Comparison of ENCODE assay signal across 18 cellular contexts in genomic region chr5:119179857-119180641, GRCh38.
DNase-seq lines count a peak whose midpoint lies in the region; ATAC-seq, FAIRE-seq and TF ChIP-seq lines count a peak whose summit lies in the region.
"Had no signal": no experiment of that assay in that cellular context is flagged by ENCODE, and none has a peak within 500 bp of the region (broad histone marks: within the 10 kb centered on the region; RNA-seq: fewer than 3 reads in every experiment).

No MANE protein-coding gene starts in this region.

- H4K20me1 ChIP-seq in SK-N-SH (ENCODE audit: insufficient read depth) (no peaks in the 10 kb centered on the region), fibroblast of lung (ENCODE audit: control insufficient read depth, extremely low read depth, insufficient read depth, low read length) (no peaks in the 10 kb centered on the region)

- H3K27ac ChIP-seq in SK-N-SH (ENCODE audit: low read depth in 2 of 2, low read length in 1 of 2) (no peak overlapping the region), fibroblast of lung (ENCODE audit: insufficient read depth, low read length) (no peak overlapping the region), substantia nigra (ENCODE audit: low read depth, low read length, poor library complexity, severe bottlenecking) (peak overlapping the region; percentile 26)
- H3K27ac ChIP-seq: 22Rv1, gastroesophageal sphincter, HL-60 had no signal

- H3K4me3 ChIP-seq in SK-N-SH (ENCODE audit: low read depth in 2 of 2, low read length in 1 of 2) (no peak overlapping the region), fibroblast of lung (replicated peaks in 1 of 4; ENCODE audit: control extremely low read depth in 1 of 4, insufficient read depth in 1 of 4, low read depth in 3 of 4, low read length in 4 of 4) (no peak overlapping the region)
- H3K4me3 ChIP-seq: gastroesophageal sphincter had no signal

- TF ChIP-seq CTCF in SK-N-SH (IDR thresholded peaks at IDR 0.05), result no peak
- no peak for TF ChIP-seq CTCF in fibroblast of lung (conservative IDR thresholded peaks at IDR 0.05 in 1 of 2, IDR thresholded peaks at IDR 0.05 in 1 of 2; ENCODE audit: low read depth in 1 of 2, low read length in 2 of 2)

- POLR2A ChIA-PET in SK-N-SH (lab: Yijun Ruan, JAX), result no interaction called here

- in situ Hi-C loops in G401 (cut with HindIII; ENCODE audit: low sequenced_read_pairs), result no loop called here

- WGBS in SK-N-SH (ENCODE audit: low lambda C conversion rate), result 86% methylated on average over 1 of the region's 1 CpG

- H3K9ac ChIP-seq in SK-N-SH, result no peak overlapping the region
- H3K9ac ChIP-seq in fibroblast of lung (ENCODE audit: insufficient read depth, low read length), result no peak overlapping the region

- DNase-seq in SK-N-SH (no peak), RPMI7951 (ENCODE audit: low read depth) (peak; percentile 15), fibroblast of lung (ENCODE audit: low read depth in 2 of 2) (peak; percentile 9 to 39), substantia nigra (lab: John Stamatoyannopoulos, UW) (no peak), RCC 7860 (ENCODE audit: low spot score) (no peak), DMS79 treated with DMSO at 0.1 percent for 48 hours (lab: John Stamatoyannopoulos, UW) (no peak), G401 (ENCODE audit: low spot score) (no peak)
- DNase-seq: activated CD8-positive, alpha-beta memory T cell treated with anti-CD3 and anti-CD28 coated beads for 24 hours; C1 segment of cervical spinal cord; DMS153; naive thymus-derived CD8-positive, alpha-beta T cell; NCI-H2029 treated with DMSO at 0.1 percent for 48 hours; NCI-H526; stimulated activated naive B cell treated with anti-CD40 and anti-IgM and Interleukin-4, amounts not matched to agents 10 μg/mL and 1 μg/mL and 100 μg/mL, for 72 hours had no signal

- no peak for TF ChIP-seq EP300 in SK-N-SH (IDR thresholded peaks at IDR 0.05; ENCODE audit: borderline replicate concordance in 1 of 2, low read depth in 1 of 2, low read length in 1 of 2)

- CTCF ChIA-PET in SK-N-SH (lab: Yijun Ruan, JAX), result interaction anchor here (0.6 kb wide), 1 partner anchor 21 kb away, joined by 4 read pairs; no protein-coding TSS in a partner anchor

- ATAC-seq in SK-N-SH treated with all-trans-retinoic acid at 6 μM for 48 hours, result no peak
- ATAC-seq: gastroesophageal sphincter; naive thymus-derived CD8-positive, alpha-beta T cell had no signal

- H3K9me3 ChIP-seq in SK-N-SH, result no peaks in the 10 kb centered on the region
- no peaks in the 10 kb centered on the region for H3K9me3 ChIP-seq in fibroblast of lung (ENCODE audit: control insufficient read depth, insufficient read depth, low read depth, low read length)
- H3K9me3 ChIP-seq: gastroesophageal sphincter had no signal

- no peaks in the 10 kb centered on the region for H3K9me2 ChIP-seq in SK-N-SH

- peaks cover 5 to 10% of the 10 kb centered on the region in 2 experiments for H3K36me3 ChIP-seq in SK-N-SH (replicated peaks in 1 of 2; ENCODE audit: control insufficient read depth in 1 of 2, insufficient read depth in 2 of 2, low read length in 1 of 2)
- no peaks in the 10 kb centered on the region for H3K36me3 ChIP-seq in fibroblast of lung (ENCODE audit: control insufficient read depth, insufficient read depth, low read length)

- no peak for TF ChIP-seq RAD21 in SK-N-SH (IDR thresholded peaks at IDR 0.05; ENCODE audit: low read length)

- H3K79me2 ChIP-seq in SK-N-SH (ENCODE audit: insufficient read depth), result no peaks in the 10 kb centered on the region
- H3K79me2 ChIP-seq in fibroblast of lung (ENCODE audit: control insufficient read depth, insufficient read depth, low read length), result no peaks in the 10 kb centered on the region

- H3K4me2 ChIP-seq in SK-N-SH, result no peak overlapping the region
- no peak overlapping the region for H3K4me2 ChIP-seq in fibroblast of lung (ENCODE audit: extremely low read depth, insufficient read depth, low read length)

- no peaks in the 10 kb centered on the region for H3K27me3 ChIP-seq in SK-N-SH (ENCODE audit: insufficient read depth)
- H3K27me3 ChIP-seq in fibroblast of lung (ENCODE audit: control insufficient read depth, insufficient read depth, low read length), result no peaks in the 10 kb centered on the region
- H3K27me3 ChIP-seq: gastroesophageal sphincter had no signal

- H2AFZ ChIP-seq in SK-N-SH (ENCODE audit: low read depth), result no peak overlapping the region
- no peak overlapping the region for H2AFZ ChIP-seq in fibroblast of lung (ENCODE audit: low read length)

- H3F3A ChIP-seq in SK-N-SH (replicated peaks; ENCODE audit: insufficient read depth), result peaks cover 10% of the 10 kb centered on the region

- FAIRE-seq in RCC 7860 (lab: Jason Lieb, UNC), result no peak

- H3K4me1 ChIP-seq in SK-N-SH (ENCODE audit: control insufficient read depth in 1 of 2, insufficient read depth in 2 of 2, low read depth in 1 of 2, low read length in 1 of 2), result no peaks in the 10 kb centered on the region
- no peaks in the 10 kb centered on the region for H3K4me1 ChIP-seq in fibroblast of lung (ENCODE audit: control insufficient read depth, extremely low read depth, insufficient read depth, low read length)
- H3K4me1 ChIP-seq: gastroesophageal sphincter had no signal

TF ChIP-seq in SK-N-SH, 30 proteins besides CTCF, POLR2A, EP300 and RAD21:
- TF ChIP-seq JUND (IDR thresholded peaks at IDR 0.05) (0 out of 2 replicates have a peak, but pooled peaks have one; percentile 19), POLR2AphosphoS5 (IDR thresholded peaks at IDR 0.05; ENCODE audit: low read depth, low read length) (no peak)
TF ChIP-seq in SK-N-SH: peak in this region for 1.

TF ChIP-seq in SK-N-SH treated with all-trans-retinoic acid at 6 μM for 48 hours, 23 proteins besides CTCF, POLR2A, EP300 and RAD21 (continues in another document):
- TF ChIP-seq POU6F1 (CRISPR knock-in tag; IDR thresholded peaks at IDR 0.05; ENCODE audit: borderline replicate concordance, low read depth) (no peak), ARNTL (CRISPR knock-in tag; IDR thresholded peaks at IDR 0.05; ENCODE audit: borderline replicate concordance, low read depth) (no peak), ESRRG (CRISPR knock-in tag; IDR thresholded peaks at IDR 0.05) (no peak), ZFP30 (CRISPR knock-in tag; IDR thresholded peaks at IDR 0.05) (no peak), ISL1 (CRISPR knock-in tag; IDR thresholded peaks at IDR 0.05) (no peak), ZFP3 (CRISPR knock-in tag; IDR thresholded peaks at IDR 0.05) (no peak), ZNF565 (CRISPR knock-in tag; conservative IDR thresholded peaks at IDR 0.05; ENCODE audit: low read depth) (no peak), RARB (CRISPR knock-in tag; IDR thresholded peaks at IDR 0.05) (no peak)
- TF ChIP-seq, protein P1, sequence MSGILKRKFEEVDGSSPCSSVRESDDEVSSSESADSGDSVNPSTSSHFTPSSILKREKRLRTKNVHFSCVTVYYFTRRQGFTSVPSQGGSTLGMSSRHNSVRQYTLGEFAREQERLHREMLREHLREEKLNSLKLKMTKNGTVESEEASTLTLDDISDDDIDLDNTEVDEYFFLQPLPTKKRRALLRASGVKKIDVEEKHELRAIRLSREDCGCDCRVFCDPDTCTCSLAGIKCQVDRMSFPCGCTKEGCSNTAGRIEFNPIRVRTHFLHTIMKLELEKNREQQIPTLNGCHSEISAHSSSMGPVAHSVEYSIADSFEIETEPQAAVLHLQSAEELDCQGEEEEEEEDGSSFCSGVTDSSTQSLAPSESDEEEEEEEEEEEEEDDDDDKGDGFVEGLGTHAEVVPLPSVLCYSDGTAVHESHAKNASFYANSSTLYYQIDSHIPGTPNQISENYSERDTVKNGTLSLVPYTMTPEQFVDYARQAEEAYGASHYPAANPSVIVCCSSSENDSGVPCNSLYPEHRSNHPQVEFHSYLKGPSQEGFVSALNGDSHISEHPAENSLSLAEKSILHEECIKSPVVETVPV (CRISPR knock-in tag; IDR thresholded peaks at IDR 0.05), result no peak
- TF ChIP-seq, protein P2, sequence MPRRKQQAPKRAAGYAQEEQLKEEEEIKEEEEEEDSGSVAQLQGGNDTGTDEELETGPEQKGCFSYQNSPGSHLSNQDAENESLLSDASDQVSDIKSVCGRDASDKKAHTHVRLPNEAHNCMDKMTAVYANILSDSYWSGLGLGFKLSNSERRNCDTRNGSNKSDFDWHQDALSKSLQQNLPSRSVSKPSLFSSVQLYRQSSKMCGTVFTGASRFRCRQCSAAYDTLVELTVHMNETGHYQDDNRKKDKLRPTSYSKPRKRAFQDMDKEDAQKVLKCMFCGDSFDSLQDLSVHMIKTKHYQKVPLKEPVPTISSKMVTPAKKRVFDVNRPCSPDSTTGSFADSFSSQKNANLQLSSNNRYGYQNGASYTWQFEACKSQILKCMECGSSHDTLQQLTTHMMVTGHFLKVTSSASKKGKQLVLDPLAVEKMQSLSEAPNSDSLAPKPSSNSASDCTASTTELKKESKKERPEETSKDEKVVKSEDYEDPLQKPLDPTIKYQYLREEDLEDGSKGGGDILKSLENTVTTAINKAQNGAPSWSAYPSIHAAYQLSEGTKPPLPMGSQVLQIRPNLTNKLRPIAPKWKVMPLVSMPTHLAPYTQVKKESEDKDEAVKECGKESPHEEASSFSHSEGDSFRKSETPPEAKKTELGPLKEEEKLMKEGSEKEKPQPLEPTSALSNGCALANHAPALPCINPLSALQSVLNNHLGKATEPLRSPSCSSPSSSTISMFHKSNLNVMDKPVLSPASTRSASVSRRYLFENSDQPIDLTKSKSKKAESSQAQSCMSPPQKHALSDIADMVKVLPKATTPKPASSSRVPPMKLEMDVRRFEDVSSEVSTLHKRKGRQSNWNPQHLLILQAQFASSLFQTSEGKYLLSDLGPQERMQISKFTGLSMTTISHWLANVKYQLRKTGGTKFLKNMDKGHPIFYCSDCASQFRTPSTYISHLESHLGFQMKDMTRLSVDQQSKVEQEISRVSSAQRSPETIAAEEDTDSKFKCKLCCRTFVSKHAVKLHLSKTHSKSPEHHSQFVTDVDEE (CRISPR knock-in tag; IDR thresholded peaks at IDR 0.05), result no peak

Comparison
In these comparisons a context has a peak if more than half of its experiments do, and no peak if none do; other contexts are left out.
1. DNase-seq: peak in RPMI7951 (single experiment) and fibroblast of lung (2 of 2); none in SK-N-SH (single experiment), substantia nigra (0 of 49), RCC 7860 (single experiment), DMS79 treated with DMSO at 0.1 percent for 48 hours (single experiment) and G401 (single experiment).